ENCODE assay signal across 12 cellular contexts in the genomic region with DNA sequence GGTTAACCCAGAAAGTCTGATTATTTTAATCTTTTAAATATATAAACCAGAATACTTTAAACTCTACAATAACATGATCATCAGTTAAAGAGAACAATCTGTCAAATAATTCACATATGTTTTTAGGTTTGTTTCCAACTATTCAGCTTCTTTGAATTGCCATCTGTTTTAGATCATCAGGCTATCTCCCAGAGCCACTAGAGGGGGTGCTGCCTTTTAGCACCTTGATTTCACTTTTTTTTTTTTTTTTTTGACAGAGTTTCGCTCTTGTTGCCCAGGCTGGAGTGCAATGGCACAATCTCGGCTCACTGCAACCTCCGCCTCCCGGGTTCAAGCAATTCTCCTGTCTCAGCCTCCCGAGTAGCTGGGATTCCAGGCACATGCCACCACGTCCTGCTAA. TPM values are rescaled to one million over a fixed set of nuclear protein-coding genes. Genes with fewer than 3 reads are reported as not detected.
DNase-seq lines count a peak whose midpoint lies in the region; ATAC-seq, FAIRE-seq and TF ChIP-seq lines count a peak whose summit lies in the region.
"Not testable (repeated sequence)": the region's sequence is repeated elsewhere in the genome, so short reads cannot be mapped to it uniquely, and the experiment has no call there.
"Had no signal": no experiment of that assay in that cellular context is flagged by ENCODE, and none has a peak within 500 bp of the region (broad histone marks: within the 10 kb centered on the region; RNA-seq: fewer than 3 reads in every experiment).

No MANE protein-coding gene starts in this region.

- not testable (repeated sequence) for H3K4me1 ChIP-seq in DND-41 (ENCODE audit: insufficient read depth, low read length); GM23248 (ENCODE audit: insufficient read depth); K562 (replicated peaks in 1 of 2; ENCODE audit: control insufficient read depth in 2 of 2, insufficient read depth in 2 of 2, low read length in 2 of 2)
- peaks cover 0 to 14% (median 0%) of the 10 kb centered on the region in 4 donors for H3K4me1 ChIP-seq in liver (ENCODE audit: control insufficient read depth in 4 of 4, insufficient read depth in 4 of 4, low read length in 3 of 4)

- H3K27ac ChIP-seq in DND-41 (ENCODE audit: low read length); GM23248; RWPE1; K562 (ENCODE audit: extremely low read depth, low read depth, low read length): not testable (repeated sequence)
- H3K27ac ChIP-seq in liver (ENCODE audit: low read depth in 1 of 2, low read length in 2 of 2) = peak overlapping the region in 1 of 2 donors; percentile 58

- not testable (repeated sequence) for FAIRE-seq in K562 (lab: Jason Lieb, UNC)

- TF ChIP-seq CTCF in DND-41 (IDR thresholded peaks at IDR 0.05; ENCODE audit: borderline replicate concordance, extremely low read depth, low read length, poor library complexity, severe bottlenecking) = peak; percentile 29
- peak; percentile 22; the same call in 1 of the 2 replicates for TF ChIP-seq CTCF in RWPE1 (conservative IDR thresholded peaks at IDR 0.05; ENCODE audit: low read depth)
- TF ChIP-seq CTCF in K562 (IDR thresholded peaks at IDR 0.05 in 2 of 3, conservative IDR thresholded peaks at IDR 0.05 in 1 of 3; ENCODE audit: insufficient read depth in 2 of 3, low read depth in 1 of 3, low read length in 3 of 3) = peak in 2 of 3 experiments; percentile 26; a peak in 2 of 6 replicates
- peak; percentile 42 for TF ChIP-seq CTCF in fibroblast of pulmonary artery (IDR thresholded peaks at IDR 0.05; ENCODE audit: low read length, missing control alignments)
- peak; percentile 50 for TF ChIP-seq CTCF in liver (IDR thresholded peaks at IDR 0.05; ENCODE audit: low read depth, low read length, missing input control)

- H2AFZ ChIP-seq in DND-41 (ENCODE audit: low read depth, low read length); GM23248; K562 (ENCODE audit: low read depth, low read length): not testable (repeated sequence)

- BruUV-seq in K562 (replicated peaks; lab: Mats Ljungman, UMichigan) = not testable (repeated sequence)

- POLR2A ChIA-PET in RWPE1 (lab: Yijun Ruan, JAX; ENCODE audit: low non-redundant PET) = not testable (repeated sequence)
- POLR2A ChIA-PET in K562 (lab: Yijun Ruan, JAX) = interaction anchor here (0.7 kb wide), 1 partner anchor 138 kb away, joined by 3 read pairs; no protein-coding TSS in a partner anchor

- H3K36me3 ChIP-seq in DND-41 (ENCODE audit: insufficient read depth, low read length); GM23248 (ENCODE audit: low read depth); K562 (ENCODE audit: control insufficient read depth, insufficient read depth, low read length); liver (ENCODE audit: control insufficient read depth in 4 of 4, insufficient read depth in 3 of 4, low read depth in 1 of 4, low read length in 3 of 4): not testable (repeated sequence)

- DNase-seq in DND-41; fibroblast of pulmonary artery (ENCODE audit: low read depth): not testable (repeated sequence)
- DNase-seq in GM23248 = peak; percentile 66
- DNase-seq in LoVo (ENCODE audit: low spot score) = peak; percentile 22
- DNase-seq in RWPE1 (ENCODE audit: low spot score) = peak; percentile 6
- DNase-seq in K562 (ENCODE audit: extremely low read depth in 1 of 4, low spot score in 3 of 4) = peak in 2 of 4 experiments; percentile 11 to 12

- H4K20me1 ChIP-seq in DND-41 (ENCODE audit: insufficient read depth, low read length); GM23248 (ENCODE audit: insufficient read depth); K562 (replicated peaks; ENCODE audit: control insufficient read depth, insufficient read depth, low read length): not testable (repeated sequence)

- intact Hi-C loops in K562 (cut with micrococcal nuclease) = not testable (repeated sequence)

- in situ Hi-C loops in GM23248 (cut with MboI); K562 (cut with MboI): not testable (repeated sequence)

- not testable (repeated sequence) for H3K9me3 ChIP-seq in DND-41 (ENCODE audit: insufficient read depth, low read length, severe bottlenecking); GM23248 (ENCODE audit: low read depth); K562 (replicated peaks; ENCODE audit: control insufficient read depth, insufficient read depth, low read depth, low read length); liver (ENCODE audit: control insufficient read depth in 4 of 4, low read length in 3 of 4)

- not testable (repeated sequence) for TF ChIP-seq EP300 in K562 (IDR thresholded peaks at IDR 0.05; ENCODE audit: low read length)

- not testable (repeated sequence) for H3K9me1 ChIP-seq in K562 (ENCODE audit: control insufficient read depth, insufficient read depth, low read length)

- H3F3A ChIP-seq in GM23248 (ENCODE audit: insufficient read depth) = peaks cover 10% of the 10 kb centered on the region

- H3K4me2 ChIP-seq in DND-41 (ENCODE audit: insufficient read depth, low read length); GM23248 (ENCODE audit: unreplicated experiment); K562 (ENCODE audit: insufficient read depth, low read length): not testable (repeated sequence)

- CTCF ChIA-PET in RWPE1 (lab: Yijun Ruan, JAX) (interaction anchor here (0.5 to 1.0 kb wide), 5 partner anchors 19 to 1233 kb away, joined by 3 to 12 read pairs (median 3); no protein-coding TSS in a partner anchor), K562 (lab: Yijun Ruan, JAX; ENCODE audit: low intra/inter-chr PET ratio) (interaction anchor here (0.6 kb wide), 1 partner anchor 144 kb away, joined by 3 read pairs; no protein-coding TSS in a partner anchor)

- H3K9me2 ChIP-seq in GM23248 (ENCODE audit: insufficient read depth) = not testable (repeated sequence)

- WGBS in GM23248 (ENCODE audit: low coverage in 1 of 2, low lambda C conversion rate in 2 of 2, missing lambda C conversion rate in 2 of 2), 2 experiments = 53 to 67% methylated on average over 5 to 6 of the region's 6 CpGs
- 0% methylated on average over 2 of the region's 6 CpGs for WGBS in K562 (ENCODE audit: insufficient coverage, low coverage, missing lambda C conversion rate)
- 32% methylated on average over 6 of the region's 6 CpGs for WGBS in liver

- not testable (repeated sequence) for TF ChIP-seq RAD21 in K562 (CRISPR knock-in tag; conservative IDR thresholded peaks at IDR 0.05 in 1 of 2, IDR thresholded peaks at IDR 0.05 in 1 of 2)
- TF ChIP-seq RAD21 in liver (IDR thresholded peaks at IDR 0.05) = peak; percentile 69 to 76

- H3K79me2 ChIP-seq in DND-41 (ENCODE audit: insufficient read depth, low read length); GM23248 (ENCODE audit: insufficient read depth); K562 (ENCODE audit: control insufficient read depth, insufficient read depth, low read length): not testable (repeated sequence)

- TF ChIP-seq POLR2A in K562 (conservative IDR thresholded peaks at IDR 0.05) = not testable (repeated sequence)

- not testable (repeated sequence) for H3K9ac ChIP-seq in DND-41 (ENCODE audit: low read depth, low read length); GM23248; K562 (ENCODE audit: insufficient read depth in 1 of 2, low read depth in 2 of 2, low read length in 2 of 2); liver (ENCODE audit: low read depth in 1 of 2, low read length in 2 of 2)

- H3K4me3 ChIP-seq in DND-41 (ENCODE audit: low read depth in 1 of 2, low read length in 2 of 2); GM23248; K562; fibroblast of pulmonary artery (replicated peaks; ENCODE audit: low read depth, low read length); liver (ENCODE audit: low read depth in 1 of 3, low read length in 3 of 3): not testable (repeated sequence)

- ATAC-seq in DND-41 (ENCODE audit: insufficient read depth, low read depth); K562: not testable (repeated sequence)

- not testable (repeated sequence) for H3K27me3 ChIP-seq in DND-41 (ENCODE audit: insufficient read depth, low read length, poor library complexity); GM23248 (replicated peaks; ENCODE audit: insufficient read depth); K562 (ENCODE audit: control insufficient read depth in 2 of 2, insufficient read depth in 2 of 2, low read length in 2 of 2); liver (ENCODE audit: control insufficient read depth in 4 of 4, insufficient read depth in 4 of 4, low read length in 3 of 4)

RNA-seq across cellular contexts. Expression of gene ADH1C, which starts 24.8 kb away (rescaled TPM):
- not detected in 2 replicates for total RNA-seq in GM23248 (2014; rRNA removed; shearing (Covaris generic))
- polyA plus RNA-seq in GM23248 (2016; fragmentation: Nextera tagmentation; extraction: Ambion mirVana) (not detected in 2 replicates), K562 (2011; rRNA removed) (not detected in 2 replicates), K562 (2014; fragmentation: Illumina TruSeq; extraction: Trizol) (not detected in 2 replicates), K562 (2014; fragmentation: Nextera tagmentation; extraction: Ambion mirVana) (not detected), K562 (2014; rRNA removed) (not detected in 2 replicates), liver (100 to 1,000 TPM in 1 of 2 donors, 10 to 100 TPM in 1; 88.3 to 374 TPM)
- not detected in 2 replicates for total RNA-seq in K562 (2011; cell fraction: chromatin; rRNA removed; ENCODE audit: low replicate concordance)
- not detected in 2 replicates for total RNA-seq in K562 (2011; cell fraction: nucleolus; rRNA removed)
- total RNA-seq in K562 (2011; cell fraction: nucleoplasm; rRNA removed) = not detected in 2 replicates
- total RNA-seq in K562 (2014; rRNA removed) (not detected in 2 replicates), K562 (2014; rRNA removed; fragmentation: Illumina TruSeq; extraction: Trizol) (not detected in 2 replicates), K562 (2015; rRNA removed; fragmentation: Illumina TruSeq; extraction: Trizol) (not detected in 2 replicates), K562 (2021) (0.34 and 0.40 TPM in 2 replicates), liver (10 to 100 TPM in 1 of 2 donors, under 1 TPM in 1; 0.84 to 74.3 TPM)
- not detected in 2 replicates for polyA plus RNA-seq in K562 (2011; cell fraction: cytosol; rRNA removed)
- not detected in 2 replicates for polyA plus RNA-seq in K562 (2011; cell fraction: nucleus; rRNA removed)
- polyA plus RNA-seq in K562 (2012) = not detected in 2 replicates
- polyA minus RNA-seq in K562 (2011; rRNA and poly(A)+ RNA removed) = not detected in 2 replicates
- not detected in 2 replicates for polyA minus RNA-seq in K562 (2011; cell fraction: cytosol; rRNA and poly(A)+ RNA removed)
- polyA minus RNA-seq in K562 (2011; cell fraction: nucleus; rRNA and poly(A)+ RNA removed) = not detected in 2 replicates
- total RNA-seq: activated CD4-positive, alpha-beta memory T cell treated with anti-CD3 and anti-CD28 coated beads for 36 hours; activated naive CD8-positive, alpha-beta T cell treated with anti-CD3 and anti-CD28 coated beads, Interleukin-2, amount 10 ng/mL, durations not matched to agents 7 days and 5 days; activated T-cell treated with anti-CD3 and anti-CD28 coated beads, Interleukin-2, amount 50 U/mL, for 72 hours; natural killer cell had no signal

RNA-seq across cellular contexts. Expression of gene ADH1B, which starts 56.1 kb away (rescaled TPM):
- total RNA-seq in GM23248 (2014; rRNA removed; shearing (Covaris generic)) = not detected in 2 replicates
- polyA plus RNA-seq in GM23248 (2016; fragmentation: Nextera tagmentation; extraction: Ambion mirVana) (0.15 TPM in 1 of 2 replicates, not detected in the other), K562 (2011; rRNA removed) (not detected in 2 replicates), K562 (2014; fragmentation: Illumina TruSeq; extraction: Trizol) (not detected in 2 replicates), K562 (2014; fragmentation: Nextera tagmentation; extraction: Ambion mirVana) (not detected), K562 (2014; rRNA removed) (not detected in 2 replicates), liver (1,000 to 10,000 TPM in 1 of 2 donors, 100 to 1,000 TPM in 1; 658 to 1,163 TPM)
- not detected in 2 replicates for total RNA-seq in K562 (2011; cell fraction: chromatin; rRNA removed; ENCODE audit: low replicate concordance)
- not detected in 2 replicates for total RNA-seq in K562 (2011; cell fraction: nucleolus; rRNA removed)
- total RNA-seq in K562 (2011; cell fraction: nucleoplasm; rRNA removed) = not detected in 2 replicates
- total RNA-seq in K562 (2014; rRNA removed) (not detected in 2 replicates), K562 (2014; rRNA removed; fragmentation: Illumina TruSeq; extraction: Trizol) (not detected in 2 replicates), K562 (2015; rRNA removed; fragmentation: Illumina TruSeq; extraction: Trizol) (not detected in 2 replicates), K562 (2021) (0.71 and 1.0 TPM in 2 replicates), liver (1,000 to 10,000 TPM in 1 of 2 donors, 10 to 100 TPM in 1; 38.3 to 1,460 TPM)
- polyA plus RNA-seq in K562 (2011; cell fraction: cytosol; rRNA removed) = not detected in 2 replicates
- polyA plus RNA-seq in K562 (2011; cell fraction: nucleus; rRNA removed) = not detected in 2 replicates
- not detected in 2 replicates for polyA plus RNA-seq in K562 (2012)
- polyA minus RNA-seq in K562 (2011; rRNA and poly(A)+ RNA removed) = not detected in 2 replicates
- polyA minus RNA-seq in K562 (2011; cell fraction: cytosol; rRNA and poly(A)+ RNA removed) = not detected in 2 replicates
- not detected in 2 replicates for polyA minus RNA-seq in K562 (2011; cell fraction: nucleus; rRNA and poly(A)+ RNA removed)
- total RNA-seq: activated CD4-positive, alpha-beta memory T cell treated with anti-CD3 and anti-CD28 coated beads for 36 hours; activated naive CD8-positive, alpha-beta T cell treated with anti-CD3 and anti-CD28 coated beads, Interleukin-2, amount 10 ng/mL, durations not matched to agents 7 days and 5 days; activated T-cell treated with anti-CD3 and anti-CD28 coated beads, Interleukin-2, amount 50 U/mL, for 72 hours; H4; natural killer cell had no signal

RNA-seq across cellular contexts. Expression of gene ADH7, which starts 57.8 kb away (rescaled TPM):
- not detected in 2 replicates for total RNA-seq in GM23248 (2014; rRNA removed; shearing (Covaris generic))
- polyA plus RNA-seq in GM23248 (2016; fragmentation: Nextera tagmentation; extraction: Ambion mirVana) = not detected in 2 replicates
- total RNA-seq in K562 (2011; cell fraction: chromatin; rRNA removed; ENCODE audit: low replicate concordance) = not detected in 2 replicates
- not detected in 2 replicates for total RNA-seq in K562 (2011; cell fraction: nucleolus; rRNA removed)
- not detected in 2 replicates for total RNA-seq in K562 (2011; cell fraction: nucleoplasm; rRNA removed)
- not detected in 2 replicates for total RNA-seq in K562 (2014; rRNA removed)
- not detected in 2 replicates for total RNA-seq in K562 (2014; rRNA removed; fragmentation: Illumina TruSeq; extraction: Trizol)
- total RNA-seq in K562 (2015; rRNA removed; fragmentation: Illumina TruSeq; extraction: Trizol) = not detected in 2 replicates
- total RNA-seq in K562 (2021) = not detected in 2 replicates
- not detected in 2 replicates for polyA plus RNA-seq in K562 (2011; rRNA removed)
- polyA plus RNA-seq in K562 (2011; cell fraction: cytosol; rRNA removed) = not detected in 2 replicates
- not detected in 2 replicates for polyA plus RNA-seq in K562 (2011; cell fraction: nucleus; rRNA removed)
- not detected in 2 replicates for polyA plus RNA-seq in K562 (2012)
- not detected in 2 replicates for polyA plus RNA-seq in K562 (2014; fragmentation: Illumina TruSeq; extraction: Trizol)
- polyA plus RNA-seq in K562 (2014; fragmentation: Nextera tagmentation; extraction: Ambion mirVana) = not detected
- polyA plus RNA-seq in K562 (2014; rRNA removed) = not detected in 2 replicates
- polyA minus RNA-seq in K562 (2011; rRNA and poly(A)+ RNA removed) = not detected in 2 replicates
- polyA minus RNA-seq in K562 (2011; cell fraction: cytosol; rRNA and poly(A)+ RNA removed) = not detected in 2 replicates
- not detected in 2 replicates for polyA minus RNA-seq in K562 (2011; cell fraction: nucleus; rRNA and poly(A)+ RNA removed)
- under 1 TPM in 1 of 2 donors, not detected in 1; under 0.01 TPM for total RNA-seq in liver
- not detected for polyA plus RNA-seq in liver
- total RNA-seq: activated CD4-positive, alpha-beta memory T cell treated with anti-CD3 and anti-CD28 coated beads for 36 hours; activated naive CD8-positive, alpha-beta T cell treated with anti-CD3 and anti-CD28 coated beads, Interleukin-2, amount 10 ng/mL, durations not matched to agents 7 days and 5 days; activated T-cell treated with anti-CD3 and anti-CD28 coated beads, Interleukin-2, amount 50 U/mL, for 72 hours; H4; natural killer cell had no signal

Comparison
In these comparisons a context has a peak if more than half of its experiments do, and no peak if none do; other contexts are left out.
1. RNA of gene ADH1B, which starts 56.1 kb away (total RNA-seq): 38.3 to 1,460 TPM in liver; not detected in GM23248 and 0.71 to 1.0 TPM in K562; every median in the first group is over 10 times any median in the second.
2. Peak in every context shown above with its lines, with median percentiles within 50 percentile points of each other: CTCF ChIP-seq.